ENCODE assay signal across 8 cellular contexts in genomic region chr3:55721716-55722484, GRCh38.
DNase-seq lines count a peak whose midpoint lies in the region; ATAC-seq, FAIRE-seq and TF ChIP-seq lines count a peak whose summit lies in the region.

No MANE protein-coding gene starts in this region.

- H3K9me2 ChIP-seq in GM23248 (ENCODE audit: insufficient read depth), result no peaks in the 10 kb centered on the region

- no peak overlapping the region for H3K4me2 ChIP-seq in GM23248 (ENCODE audit: unreplicated experiment)

- H3K27me3 ChIP-seq in AG04450 (ENCODE audit: control insufficient read depth, insufficient read depth, low read length) (peaks cover 3% of the 10 kb centered on the region), GM23248 (replicated peaks; ENCODE audit: insufficient read depth) (no peaks in the 10 kb centered on the region)

- H3K36me3 ChIP-seq in GM23248 (ENCODE audit: low read depth), result no peaks in the 10 kb centered on the region
- no peaks in the 10 kb centered on the region for H3K36me3 ChIP-seq in kidney (ENCODE audit: control insufficient read depth in 1 of 2, insufficient read depth in 2 of 2, low read length in 2 of 2)

- peaks cover 15% of the 10 kb centered on the region; the same call in 1 of the 2 replicates for H3F3A ChIP-seq in GM23248 (ENCODE audit: insufficient read depth)

- H4K20me1 ChIP-seq in GM23248 (ENCODE audit: insufficient read depth), result no peaks in the 10 kb centered on the region

- TF ChIP-seq CTCF in AG04450 (IDR thresholded peaks at IDR 0.05; ENCODE audit: low read depth, low read length) (peak; percentile 77), kidney (IDR thresholded peaks at IDR 0.05; ENCODE audit: borderline replicate concordance, extremely low read depth, insufficient read depth) (peak; percentile 46)

- DNase-seq in AG04450 (ENCODE audit: low read depth, low spot score) (no peak), GM23248 (peak; percentile 71), amniotic stem cell (lab: John Stamatoyannopoulos, UW) (peak; percentile 6), kidney (no peak), posterior vena cava (ENCODE audit: low spot score) (no peak), NCI-H2081 (lab: John Stamatoyannopoulos, UW) (no peak)

- intact Hi-C loops in kidney (cut with DNase I), result no loop called here
- intact Hi-C loops in posterior vena cava (cut with DNase I), result no loop called here

- H3K79me2 ChIP-seq in GM23248 (ENCODE audit: insufficient read depth), result no peaks in the 10 kb centered on the region

- CTCF ChIA-PET in AG04450 (lab: Charles Lee), result interaction anchor here (0.6 to 4.7 kb wide), 16 partner anchors 9 to 884 kb away, joined by 3 to 31 read pairs (median 4); partner anchors contain the start of gene WNT5A

- H3K4me3 ChIP-seq in AG04450 (ENCODE audit: low read depth, low read length) (no peak overlapping the region), GM23248 (no peak overlapping the region), kidney (ENCODE audit: low read length in 2 of 2) (no peak overlapping the region)

- H3K4me1 ChIP-seq in GM23248 (ENCODE audit: insufficient read depth) (peaks cover 27% of the 10 kb centered on the region), kidney (ENCODE audit: control insufficient read depth in 1 of 2, insufficient read depth in 1 of 2, low read depth in 1 of 2, low read length in 2 of 2) (no peaks in the 10 kb centered on the region)

- no peak overlapping the region for H3K27ac ChIP-seq in AG04450 (ENCODE audit: low read depth, low read length)
- no peak overlapping the region for H3K27ac ChIP-seq in GM23248
- no peak overlapping the region for H3K27ac ChIP-seq in kidney (ENCODE audit: low read depth in 2 of 2, low read length in 2 of 2)

- ATAC-seq in GM18909 (IDR thresholded peaks at IDR 0.05; ENCODE audit: poor library complexity, unreplicated experiment), result no peak
- no peak for ATAC-seq in HG03460 (IDR thresholded peaks at IDR 0.05; ENCODE audit: unreplicated experiment)

- WGBS in GM23248 (ENCODE audit: low coverage in 1 of 2, low lambda C conversion rate in 2 of 2, missing lambda C conversion rate in 2 of 2), 2 experiments, result 33% methylated on average over 5 of the region's 5 CpGs

- H3K9ac ChIP-seq in GM23248 (no peak overlapping the region), kidney (ENCODE audit: low read length in 2 of 2) (no peak overlapping the region)

- no peak for FAIRE-seq in kidney (lab: Jason Lieb, UNC)

- in situ Hi-C loops in GM23248 (cut with MboI), result loop anchor here (10.0 kb wide), 1 partner anchor 557 kb away; no protein-coding TSS in a partner anchor

- POLR2A ChIA-PET in AG04450 (lab: Yijun Ruan, JAX), result interaction anchor here (1.8 kb wide), 1 partner anchor 240 kb away, joined by 4 read pairs; no protein-coding TSS in a partner anchor

- H2AFZ ChIP-seq in GM23248, result no peak overlapping the region

- H3K9me3 ChIP-seq in AG04450 (ENCODE audit: control insufficient read depth, insufficient read depth, low read length), result no peaks in the 10 kb centered on the region
- H3K9me3 ChIP-seq in GM23248 (ENCODE audit: low read depth), result no peaks in the 10 kb centered on the region
- H3K9me3 ChIP-seq in kidney (ENCODE audit: control insufficient read depth in 1 of 2, low read length in 2 of 2), result no peaks in the 10 kb centered on the region

Comparison
In these comparisons a context has a peak if more than half of its experiments do, and no peak if none do; other contexts are left out.
1. DNase-seq: peak in GM23248 (single experiment) and amniotic stem cell (single experiment); none in AG04450 (single experiment), kidney (single experiment), posterior vena cava (single experiment) and NCI-H2081 (0 of 2).